ENCODE assay signal across 13 cellular contexts in genomic region chr1:9726406-9726805, GRCh38.
DNase-seq lines count a peak whose midpoint lies in the region; ATAC-seq and TF ChIP-seq lines count a peak whose summit lies in the region.
"Had no signal": no experiment of that assay in that cellular context is flagged by ENCODE, and none has a peak within 500 bp of the region (broad histone marks: within the 10 kb centered on the region; RNA-seq: fewer than 3 reads in every experiment).

No MANE protein-coding gene starts in this region.

- intact Hi-C loops in activated CD8-positive, alpha-beta T cell treated with anti-CD3 and anti-CD28 coated beads for 36 hours (cut with micrococcal nuclease) = no loop called here
- intact Hi-C loops in CD4-positive, alpha-beta memory T cell (cut with micrococcal nuclease) = no loop called here
- intact Hi-C loops in activated T-helper 2 cell treated with anti-CD3 and anti-CD28 coated beads, Interferon-gamma antibody, Interleukin-2, Interleukin-4, amounts not matched to agents 10 μg/mL and 5 μg/mL and 100 μg/mL, durations not matched to agents 14 hours and 24 hours and 36 hours (cut with micrococcal nuclease) = loop anchor here (5.0 to 10.0 kb wide), 4 partner anchors 39 to 138 kb away; partner anchors contain the start of gene CLSTN1

- no peaks in the 10 kb centered on the region for H3K9me3 Mint-ChIP-seq in activated CD8-positive, alpha-beta T cell treated with anti-CD3 and anti-CD28 coated beads, Interleukin-2, amount 10 ng/mL, durations not matched to agents 7 days and 5 days (ENCODE audit: insufficient read depth)
- peaks cover 6% of the 10 kb centered on the region for H3K9me3 Mint-ChIP-seq in activated CD8-positive, alpha-beta T cell treated with anti-CD3 and anti-CD28 coated beads for 36 hours
- peaks cover 0 to 6% (median 0%) of the 10 kb centered on the region in 8 donors for H3K9me3 Mint-ChIP-seq in CD4-positive, alpha-beta memory T cell
- H3K9me3 Mint-ChIP-seq in activated T-helper 2 cell treated with anti-CD3 and anti-CD28 coated beads, Interferon-gamma antibody, Interleukin-2, Interleukin-4, amounts not matched to agents 10 μg/mL and 5 μg/mL and 100 μg/mL, durations not matched to agents 14 hours and 24 hours and 36 hours = peaks cover 5% of the 10 kb centered on the region

- peaks cover 69% of the 10 kb centered on the region for H3K36me3 ChIP-seq in CD4-positive, alpha-beta memory T cell (ENCODE audit: insufficient read depth, low read length)
- H3K36me3 ChIP-seq in neutrophil = peaks cover 100% of the 10 kb centered on the region

- H3K27me3 ChIP-seq in CD4-positive, alpha-beta memory T cell (ENCODE audit: insufficient read depth, low read length) = no peaks in the 10 kb centered on the region
- H3K27me3 ChIP-seq in neutrophil = no peaks in the 10 kb centered on the region

- peaks cover 84% of the 10 kb centered on the region for H3K4me1 Mint-ChIP-seq in activated CD8-positive, alpha-beta T cell treated with anti-CD3 and anti-CD28 coated beads, Interleukin-2, amount 10 ng/mL, durations not matched to agents 7 days and 5 days (ENCODE audit: low read depth)
- peaks cover 70% of the 10 kb centered on the region for H3K4me1 Mint-ChIP-seq in activated CD8-positive, alpha-beta T cell treated with anti-CD3 and anti-CD28 coated beads for 36 hours (ENCODE audit: low read depth)
- H3K4me1 Mint-ChIP-seq in CD4-positive, alpha-beta memory T cell = peaks cover 31 to 82% (median 53%) of the 10 kb centered on the region in 4 donors
- peaks cover 37% of the 10 kb centered on the region for H3K4me1 Mint-ChIP-seq in activated T-helper 2 cell treated with anti-CD3 and anti-CD28 coated beads, Interferon-gamma antibody, Interleukin-2, Interleukin-4, amounts not matched to agents 10 μg/mL and 5 μg/mL and 100 μg/mL, durations not matched to agents 14 hours and 24 hours and 36 hours (ENCODE audit: low read depth)

- peak overlapping the region; percentile 96 for H3K27ac Mint-ChIP-seq in activated CD8-positive, alpha-beta T cell treated with anti-CD3 and anti-CD28 coated beads, Interleukin-2, amount 10 ng/mL, durations not matched to agents 7 days and 5 days
- H3K27ac Mint-ChIP-seq in activated CD8-positive, alpha-beta T cell treated with anti-CD3 and anti-CD28 coated beads for 36 hours = no peak overlapping the region
- peak overlapping the region in 4 of 7 donors; percentile 13 to 57 (median 49) for H3K27ac Mint-ChIP-seq in CD4-positive, alpha-beta memory T cell
- peak overlapping the region; percentile 17 for H3K27ac Mint-ChIP-seq in activated T-helper 2 cell treated with anti-CD3 and anti-CD28 coated beads, Interferon-gamma antibody, Interleukin-2, Interleukin-4, amounts not matched to agents 10 μg/mL and 5 μg/mL and 100 μg/mL, durations not matched to agents 14 hours and 24 hours and 36 hours

- peaks cover 76% of the 10 kb centered on the region for H3K4me1 ChIP-seq in CD4-positive, alpha-beta memory T cell (ENCODE audit: insufficient read depth, low read length)
- peaks cover 14 to 15% of the 10 kb centered on the region in 2 experiments for H3K4me1 ChIP-seq in neutrophil (ENCODE audit: control insufficient read depth in 1 of 2, insufficient read depth in 1 of 2, low read depth in 1 of 2, low read length in 1 of 2)

- no peaks in the 10 kb centered on the region for H3K27me3 Mint-ChIP-seq in activated CD8-positive, alpha-beta T cell treated with anti-CD3 and anti-CD28 coated beads, Interleukin-2, amount 10 ng/mL, durations not matched to agents 7 days and 5 days (ENCODE audit: low read depth)
- no peaks in the 10 kb centered on the region for H3K27me3 Mint-ChIP-seq in activated CD8-positive, alpha-beta T cell treated with anti-CD3 and anti-CD28 coated beads for 36 hours
- H3K27me3 Mint-ChIP-seq in CD4-positive, alpha-beta memory T cell = no peaks in the 10 kb centered on the region
- H3K27me3 Mint-ChIP-seq in activated T-helper 2 cell treated with anti-CD3 and anti-CD28 coated beads, Interferon-gamma antibody, Interleukin-2, Interleukin-4, amounts not matched to agents 10 μg/mL and 5 μg/mL and 100 μg/mL, durations not matched to agents 14 hours and 24 hours and 36 hours (ENCODE audit: low read depth) = no peaks in the 10 kb centered on the region

- DNase-seq in activated CD8-positive, alpha-beta T cell treated with anti-CD3 and anti-CD28 coated beads, Interleukin-2, amount 10 ng/mL, durations not matched to agents 7 days and 5 days = no peak
- DNase-seq in activated CD8-positive, alpha-beta T cell treated with anti-CD3 and anti-CD28 coated beads for 36 hours = no peak
- DNase-seq in CD4-positive, alpha-beta memory T cell = no peak
- no peak for DNase-seq in activated T-helper 2 cell treated with anti-CD3 and anti-CD28 coated beads, Interferon-gamma antibody, Interleukin-2, Interleukin-4, amounts not matched to agents 10 μg/mL and 5 μg/mL and 100 μg/mL, durations not matched to agents 14 hours and 24 hours and 36 hours (ENCODE audit: low spot score)
- DNase-seq in activated CD8-positive, alpha-beta memory T cell treated with anti-CD3 and anti-CD28 coated beads, Interleukin-2, amount 50 U/mL, for 48 hours = no peak
- DNase-seq in NCI-H1092 treated with DMSO at 0.1 percent for 48 hours (lab: John Stamatoyannopoulos, UW) (no peak), omental fat pad (ENCODE audit: low spot score) (no peak)
- DNase-seq: NCI-H1105, NCI-H1694 treated with DMSO at 0.1 percent for 48 hours, PC-3 had no signal

- no peak for TF ChIP-seq CTCF in activated CD8-positive, alpha-beta T cell treated with anti-CD3 and anti-CD28 coated beads for 36 hours (IDR thresholded peaks at IDR 0.05)
- TF ChIP-seq CTCF in neutrophil (IDR thresholded peaks at IDR 0.05) (no peak), omental fat pad (IDR thresholded peaks at IDR 0.05) (no peak)

- no peak overlapping the region for H3K4me3 ChIP-seq in CD4-positive, alpha-beta memory T cell (ENCODE audit: low read length in 2 of 2)
- H3K4me3 ChIP-seq in neutrophil (ENCODE audit: low read depth in 1 of 2, low read length in 1 of 2) = no peak overlapping the region
- H3K4me3 ChIP-seq: GM12878 had no signal

- peaks cover 84% of the 10 kb centered on the region for H3K36me3 Mint-ChIP-seq in activated CD8-positive, alpha-beta T cell treated with anti-CD3 and anti-CD28 coated beads, Interleukin-2, amount 10 ng/mL, durations not matched to agents 7 days and 5 days (ENCODE audit: low read depth)
- peaks cover 83% of the 10 kb centered on the region for H3K36me3 Mint-ChIP-seq in activated CD8-positive, alpha-beta T cell treated with anti-CD3 and anti-CD28 coated beads for 36 hours (ENCODE audit: low read depth)
- peaks cover 57 to 80% of the 10 kb centered on the region in 2 donors for H3K36me3 Mint-ChIP-seq in CD4-positive, alpha-beta memory T cell
- peaks cover 85% of the 10 kb centered on the region for H3K36me3 Mint-ChIP-seq in activated T-helper 2 cell treated with anti-CD3 and anti-CD28 coated beads, Interferon-gamma antibody, Interleukin-2, Interleukin-4, amounts not matched to agents 10 μg/mL and 5 μg/mL and 100 μg/mL, durations not matched to agents 14 hours and 24 hours and 36 hours (ENCODE audit: low read depth)

- CTCF ChIA-PET in activated CD8-positive, alpha-beta T cell treated with anti-CD3 and anti-CD28 coated beads, Interleukin-2, amount 10 ng/mL, durations not matched to agents 7 days and 5 days (lab: Charles Lee) = interaction anchor here (0.7 to 16.0 kb wide), 5 partner anchors 9 to 111 kb away, joined by 3 to 204 read pairs (median 4); no protein-coding TSS in a partner anchor
- CTCF ChIA-PET in activated CD8-positive, alpha-beta T cell treated with anti-CD3 and anti-CD28 coated beads for 36 hours (lab: Charles Lee) = interaction anchor here (0.6 to 2.4 kb wide), 5 partner anchors 13 to 100 kb away, joined by 3 to 8 read pairs (median 4); no protein-coding TSS in a partner anchor
- CTCF ChIA-PET in CD4-positive, alpha-beta memory T cell (lab: Charles Lee; ENCODE audit: partially characterized antibody) = interaction anchor here (0.6 to 16.3 kb wide), 7 partner anchors 10 to 142 kb away, joined by 3 to 219 read pairs (median 9); no protein-coding TSS in a partner anchor

- POLR2A ChIA-PET in activated CD8-positive, alpha-beta T cell treated with anti-CD3 and anti-CD28 coated beads, Interleukin-2, amount 10 ng/mL, durations not matched to agents 7 days and 5 days (lab: Charles Lee) = interaction anchor here (1.0 to 3.5 kb wide), 3 partner anchors 10 to 137 kb away, joined by 3 to 11 read pairs (median 4); no protein-coding TSS in a partner anchor
- POLR2A ChIA-PET in activated CD8-positive, alpha-beta T cell treated with anti-CD3 and anti-CD28 coated beads for 36 hours (lab: Charles Lee) = interaction anchor here (0.8 to 2.4 kb wide), 3 partner anchors 9 to 96 kb away, joined by 3 to 28 read pairs (median 6); no protein-coding TSS in a partner anchor
- POLR2A ChIA-PET in CD4-positive, alpha-beta memory T cell (lab: Charles Lee; ENCODE audit: partially characterized antibody) = interaction anchor here (1.1 to 12.0 kb wide), 5 partner anchors 11 to 100 kb away, joined by 3 to 187 read pairs (median 31); partner anchors contain the start of gene PIK3CD

- no peak for ATAC-seq in activated CD8-positive, alpha-beta T cell treated with anti-CD3 and anti-CD28 coated beads, Interleukin-2, amount 10 ng/mL, durations not matched to agents 7 days and 5 days
- no peak for ATAC-seq in activated CD8-positive, alpha-beta T cell treated with anti-CD3 and anti-CD28 coated beads for 36 hours
- no peak for ATAC-seq in omental fat pad (ENCODE audit: low FRiP score)
- ATAC-seq: GM12878, PC-3 had no signal

- H3K9me3 ChIP-seq in CD4-positive, alpha-beta memory T cell (ENCODE audit: control insufficient read depth in 1 of 2, low read length in 2 of 2) = no peaks in the 10 kb centered on the region
- peaks cover 19% of the 10 kb centered on the region for H3K9me3 ChIP-seq in neutrophil

- no peak overlapping the region for H3K27ac ChIP-seq in CD4-positive, alpha-beta memory T cell (ENCODE audit: low read depth, low read length)
- H3K27ac ChIP-seq in neutrophil = peak overlapping the region; percentile 96
- H3K27ac ChIP-seq: KMS-11 had no signal

- no peak overlapping the region for H3K4me3 Mint-ChIP-seq in activated CD8-positive, alpha-beta T cell treated with anti-CD3 and anti-CD28 coated beads, Interleukin-2, amount 10 ng/mL, durations not matched to agents 7 days and 5 days
- H3K4me3 Mint-ChIP-seq in activated CD8-positive, alpha-beta T cell treated with anti-CD3 and anti-CD28 coated beads for 36 hours = no peak overlapping the region
- H3K4me3 Mint-ChIP-seq in CD4-positive, alpha-beta memory T cell = peak overlapping the region in 3 of 8 donors; percentile 12 to 65 (median 26)
- no peak overlapping the region for H3K4me3 Mint-ChIP-seq in activated T-helper 2 cell treated with anti-CD3 and anti-CD28 coated beads, Interferon-gamma antibody, Interleukin-2, Interleukin-4, amounts not matched to agents 10 μg/mL and 5 μg/mL and 100 μg/mL, durations not matched to agents 14 hours and 24 hours and 36 hours (ENCODE audit: low read depth)
